2 cellular contexts compared by ENCODE assay signal in the genomic region with DNA sequence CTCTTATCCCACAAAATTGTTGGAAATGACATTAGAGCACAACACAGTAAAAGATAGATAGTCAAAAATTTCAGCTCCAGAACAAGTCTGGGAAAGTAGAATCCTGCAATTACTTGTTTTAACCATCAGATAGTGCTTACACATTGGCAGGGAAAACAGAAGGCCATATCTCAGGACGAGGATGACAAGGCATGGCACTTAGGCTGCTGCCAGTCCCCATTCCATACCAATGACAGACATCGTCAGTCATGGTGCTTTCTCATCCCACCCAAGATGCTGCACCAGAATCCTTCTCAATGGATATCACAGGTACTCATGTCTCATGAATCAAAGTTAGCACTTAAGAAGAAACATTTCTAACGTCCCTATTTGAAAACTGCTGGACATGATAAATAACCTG.
TF ChIP-seq lines count a peak whose summit lies in the region.

No MANE protein-coding gene starts in this region.

TF ChIP-seq in IMR-90, 13 proteins besides CTCF, POLR2A, EP300 and RAD21 (continued from another document):
- TF ChIP-seq, protein P1, sequence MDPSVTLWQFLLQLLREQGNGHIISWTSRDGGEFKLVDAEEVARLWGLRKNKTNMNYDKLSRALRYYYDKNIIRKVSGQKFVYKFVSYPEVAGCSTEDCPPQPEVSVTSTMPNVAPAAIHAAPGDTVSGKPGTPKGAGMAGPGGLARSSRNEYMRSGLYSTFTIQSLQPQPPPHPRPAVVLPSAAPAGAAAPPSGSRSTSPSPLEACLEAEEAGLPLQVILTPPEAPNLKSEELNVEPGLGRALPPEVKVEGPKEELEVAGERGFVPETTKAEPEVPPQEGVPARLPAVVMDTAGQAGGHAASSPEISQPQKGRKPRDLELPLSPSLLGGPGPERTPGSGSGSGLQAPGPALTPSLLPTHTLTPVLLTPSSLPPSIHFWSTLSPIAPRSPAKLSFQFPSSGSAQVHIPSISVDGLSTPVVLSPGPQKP (IDR thresholded peaks at IDR 0.05; ENCODE audit: borderline replicate concordance, low read depth, low read length): no peak
- no peak for TF ChIP-seq BHLHE40 (IDR thresholded peaks at IDR 0.05; ENCODE audit: low read depth, low read length)
- no peak for TF ChIP-seq NFE2L2 (IDR thresholded peaks at IDR 0.05; ENCODE audit: low read depth, low read length)
- no peak for TF ChIP-seq RCOR1 (IDR thresholded peaks at IDR 0.05; ENCODE audit: insufficient replicate concordance, low read length)

TF ChIP-seq in GM23338, 12 proteins besides CTCF, POLR2A, EP300 and RAD21:
- no peak for TF ChIP-seq ZNF462 (CRISPR knock-in tag; IDR thresholded peaks at IDR 0.05)
- no peak for TF ChIP-seq EZH2 (IDR thresholded peaks at IDR 0.05; ENCODE audit: low read depth, unreplicated experiment)
- TF ChIP-seq ETS1 (IDR thresholded peaks at IDR 0.05): no peak
- TF ChIP-seq EZH2phosphoT487 (IDR thresholded peaks at IDR 0.05; ENCODE audit: unreplicated experiment): no peak
